8 cellular contexts compared by ENCODE assay signal in genomic region chr4:30720021-30720655, GRCh38. TPM values are rescaled to one million over a fixed set of nuclear protein-coding genes. Genes with fewer than 3 reads are reported as not detected.
DNase-seq lines count a peak whose midpoint lies in the region; ATAC-seq and TF ChIP-seq lines count a peak whose summit lies in the region.

A gene with protein sequence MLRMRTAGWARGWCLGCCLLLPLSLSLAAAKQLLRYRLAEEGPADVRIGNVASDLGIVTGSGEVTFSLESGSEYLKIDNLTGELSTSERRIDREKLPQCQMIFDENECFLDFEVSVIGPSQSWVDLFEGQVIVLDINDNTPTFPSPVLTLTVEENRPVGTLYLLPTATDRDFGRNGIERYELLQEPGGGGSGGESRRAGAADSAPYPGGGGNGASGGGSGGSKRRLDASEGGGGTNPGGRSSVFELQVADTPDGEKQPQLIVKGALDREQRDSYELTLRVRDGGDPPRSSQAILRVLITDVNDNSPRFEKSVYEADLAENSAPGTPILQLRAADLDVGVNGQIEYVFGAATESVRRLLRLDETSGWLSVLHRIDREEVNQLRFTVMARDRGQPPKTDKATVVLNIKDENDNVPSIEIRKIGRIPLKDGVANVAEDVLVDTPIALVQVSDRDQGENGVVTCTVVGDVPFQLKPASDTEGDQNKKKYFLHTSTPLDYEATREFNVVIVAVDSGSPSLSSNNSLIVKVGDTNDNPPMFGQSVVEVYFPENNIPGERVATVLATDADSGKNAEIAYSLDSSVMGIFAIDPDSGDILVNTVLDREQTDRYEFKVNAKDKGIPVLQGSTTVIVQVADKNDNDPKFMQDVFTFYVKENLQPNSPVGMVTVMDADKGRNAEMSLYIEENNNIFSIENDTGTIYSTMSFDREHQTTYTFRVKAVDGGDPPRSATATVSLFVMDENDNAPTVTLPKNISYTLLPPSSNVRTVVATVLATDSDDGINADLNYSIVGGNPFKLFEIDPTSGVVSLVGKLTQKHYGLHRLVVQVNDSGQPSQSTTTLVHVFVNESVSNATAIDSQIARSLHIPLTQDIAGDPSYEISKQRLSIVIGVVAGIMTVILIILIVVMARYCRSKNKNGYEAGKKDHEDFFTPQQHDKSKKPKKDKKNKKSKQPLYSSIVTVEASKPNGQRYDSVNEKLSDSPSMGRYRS (N-terminal part only) (plus strand): TSS chr4:30720369. CDS start chr4:30721423, 1,054 bp downstream.

- peak; percentile 50 for DNase-seq in GM13977 (ENCODE audit: low spot score)
- DNase-seq in esophagus muscularis mucosa (ENCODE audit: extremely low spot score) = no peak
- DNase-seq in midbrain (lab: John Stamatoyannopoulos, UW) = peak; percentile 61
- DNase-seq in tibial nerve (ENCODE audit: low spot score in 2 of 2) = no peak
- DNase-seq in stimulated activated naive CD4-positive, alpha-beta T cell treated with Interleukin-2 at 50 U/mL for 16 hours (lab: John Stamatoyannopoulos, UW) = no peak
- no peak for DNase-seq in stimulated activated CD4-positive, alpha-beta T cell treated with anti-CD3 and anti-CD28 coated beads, Interleukin-2, amount 100 ng/mL, for 48 hours

- TF ChIP-seq CTCF in GM13977 (IDR thresholded peaks at IDR 0.05; ENCODE audit: extremely low read depth, insufficient read depth, missing control alignments) = no peak
- no peak for TF ChIP-seq CTCF in esophagus muscularis mucosa (IDR thresholded peaks at IDR 0.05)
- no peak for TF ChIP-seq CTCF in tibial nerve (IDR thresholded peaks at IDR 0.05)

- peak; percentile 27 for ATAC-seq in SK-N-SH treated with all-trans-retinoic acid at 6 μM for 48 hours

- H3K4me1 ChIP-seq in ACC112 (ENCODE audit: control insufficient read depth, insufficient read depth, low read length, unreplicated experiment) = no peaks in the 10 kb centered on the region
- H3K4me1 ChIP-seq in esophagus muscularis mucosa = peaks cover 16 to 46% (median 34%) of the 10 kb centered on the region in 4 donors
- peaks cover 0 to 60% (median 16%) of the 10 kb centered on the region in 4 donors for H3K4me1 ChIP-seq in tibial nerve

- intact Hi-C loops in esophagus muscularis mucosa (cut with DNase I) = loop anchor here (5.0 kb wide), 1 partner anchor 147 kb away; no protein-coding TSS in a partner anchor

- H3K27me3 ChIP-seq in ACC112 (ENCODE audit: insufficient read depth, low read length) (no peaks in the 10 kb centered on the region), esophagus muscularis mucosa (peaks cover 0 to 31% (median 0%) of the 10 kb centered on the region in 4 donors), tibial nerve (peaks cover 0 to 53% of the 10 kb centered on the region in 2 donors)

- TF ChIP-seq POLR2A in esophagus muscularis mucosa (IDR thresholded peaks at IDR 0.05; ENCODE audit: low read depth) (no peak), tibial nerve (IDR thresholded peaks at IDR 0.05) (no peak)

- peak within 1 kb of the TSS; percentile 45 for H3K27ac ChIP-seq in ACC112 (ENCODE audit: low read depth, low read length)
- H3K27ac ChIP-seq in esophagus muscularis mucosa (replicated peaks in 1 of 4) = peak within 1 kb of the TSS; percentile 77 to 91 (median 84)
- peak within 1 kb of the TSS; percentile 32 to 57 (median 49) for H3K27ac ChIP-seq in tibial nerve

- under 1% methylated on average over 39 of the region's 43 CpGs for WGBS in esophagus muscularis mucosa
- 0 to 1% methylated on average over 36 to 37 of the region's 43 CpGs for WGBS in tibial nerve, 2 donors

- H3K4me3 ChIP-seq in ACC112 (ENCODE audit: low read depth, low read length) (peak within 1 kb of the TSS; percentile 84), esophagus muscularis mucosa (peak within 1 kb of the TSS; percentile 66 to 84 (median 74)), tibial nerve (peak within 1 kb of the TSS; percentile 43 to 69 (median 54))

- in situ Hi-C loops in GM13977 (cut with MboI; ENCODE audit: low pct_unique_long_range_greater_than_20kb, low sequenced_read_pairs, unreplicated experiment) = no loop called here

- H3K9me3 ChIP-seq in esophagus muscularis mucosa (peaks cover 0 to 5% (median 0%) of the 10 kb centered on the region in 4 donors), tibial nerve (no peaks in the 10 kb centered on the region)

- no peak for TF ChIP-seq EP300 in esophagus muscularis mucosa (IDR thresholded peaks at IDR 0.05)
- no peak for TF ChIP-seq EP300 in tibial nerve (IDR thresholded peaks at IDR 0.05)

- H2AFZ ChIP-seq in ACC112 (ENCODE audit: low read length, unreplicated experiment) = peak within 1 kb of the TSS; percentile 90

- no peaks in the 10 kb centered on the region for H3K36me3 ChIP-seq in ACC112 (ENCODE audit: insufficient read depth, low read length)
- no peaks in the 10 kb centered on the region for H3K36me3 ChIP-seq in esophagus muscularis mucosa
- no peaks in the 10 kb centered on the region for H3K36me3 ChIP-seq in tibial nerve

- H3K79me2 ChIP-seq in ACC112 (ENCODE audit: control insufficient read depth, insufficient read depth, low read length, unreplicated experiment) = peaks cover 32% of the 10 kb centered on the region

TF ChIP-seq in SK-N-SH treated with all-trans-retinoic acid at 6 μM for 48 hours, 23 proteins besides CTCF, POLR2A, EP300 and RAD21:
- TF ChIP-seq ZC3H10 (CRISPR knock-in tag; IDR thresholded peaks at IDR 0.05) = no peak
- no peak for TF ChIP-seq ESRRG (CRISPR knock-in tag; IDR thresholded peaks at IDR 0.05)
- no peak for TF ChIP-seq GLIS3 (CRISPR knock-in tag; IDR thresholded peaks at IDR 0.05)
- no peak for TF ChIP-seq CSRNP3 (CRISPR knock-in tag; IDR thresholded peaks at IDR 0.05)
- TF ChIP-seq PPARA (CRISPR knock-in tag; IDR thresholded peaks at IDR 0.05; ENCODE audit: borderline replicate concordance) = no peak
- TF ChIP-seq SNAI2 (CRISPR knock-in tag; IDR thresholded peaks at IDR 0.05) = no peak
- TF ChIP-seq PATZ1 (CRISPR knock-in tag; IDR thresholded peaks at IDR 0.05; ENCODE audit: borderline replicate concordance) = no peak
- TF ChIP-seq CREB5 (CRISPR knock-in tag; IDR thresholded peaks at IDR 0.05; ENCODE audit: low read depth) = no peak
- no peak for TF ChIP-seq BACH2 (CRISPR knock-in tag; IDR thresholded peaks at IDR 0.05; ENCODE audit: borderline replicate concordance)
- TF ChIP-seq ISL1 (CRISPR knock-in tag; IDR thresholded peaks at IDR 0.05) = no peak
- no peak for TF ChIP-seq ZNF565 (CRISPR knock-in tag; conservative IDR thresholded peaks at IDR 0.05; ENCODE audit: low read depth)

RNA-seq across cellular contexts. Expression of the gene that starts here (rescaled TPM):
- total RNA-seq in esophagus muscularis mucosa (100 to 1,000 TPM; 221 to 356 (median 299) TPM), tibial nerve (10 to 100 TPM in 3 of 4 donors, 1 to 10 TPM in 1; 5.1 to 26.0 (median 14.2) TPM)

Comparison
In these comparisons a context has a peak if more than half of its experiments do, and no peak if none do; other contexts are left out.
1. RNA of the gene that starts here (total RNA-seq): 221 to 356 TPM in esophagus muscularis mucosa; 5.1 to 26.0 TPM in tibial nerve; every median in the first group is over 4 times any median in the second.
2. DNase-seq: peak in GM13977 (single experiment) and midbrain (single experiment); none in esophagus muscularis mucosa (single experiment), tibial nerve (0 of 2), stimulated activated naive CD4-positive, alpha-beta T cell treated with Interleukin-2 at 50 U/mL for 16 hours (single experiment) and stimulated activated CD4-positive, alpha-beta T cell treated with anti-CD3 and anti-CD28 coated beads, Interleukin-2, amount 100 ng/mL, for 48 hours (0 of 2).
3. Peak in every context shown above with its lines, with median percentiles within 50 percentile points of each other: H3K27ac ChIP-seq and H3K4me3 ChIP-seq.